30 cellular contexts compared by ENCODE assay signal in genomic region chr11:62648967-62649364, GRCh38.
"Had no signal": no experiment of that assay in that cellular context is flagged by ENCODE, and none has a peak within 500 bp of the region (broad histone marks: within the 10 kb centered on the region; RNA-seq: fewer than 3 reads in every experiment).

No MANE protein-coding gene starts in this region.

- H3K4me1 ChIP-seq: foreskin keratinocyte had no signal

- H3K36me3 Mint-ChIP-seq: activated naive CD8-positive, alpha-beta T cell had no signal

- H3K27me3 Mint-ChIP-seq: activated B cell treated with CpG ODN at 0.5 μM for 24 hours; activated CD8-positive, alpha-beta T cell treated with anti-CD3 and anti-CD28 coated beads for 36 hours; activated naive CD8-positive, alpha-beta T cell; activated T-helper 17 cell treated with anti-CD3 and anti-CD28 coated beads, Interleukin-2, amount 50 U/mL, for 72 hours; effector memory CD8-positive, alpha-beta T cell had no signal

- H3K27ac ChIP-seq: brain microvascular endothelial cell, esophagus muscularis mucosa, foreskin keratinocyte, gastrocnemius medialis, heart left ventricle, WERI-Rb-1 had no signal

- H3K27ac Mint-ChIP-seq: activated B cell treated with CpG ODN at 0.5 μM for 24 hours; activated CD8-positive, alpha-beta T cell treated with anti-CD3 and anti-CD28 coated beads for 36 hours; activated naive CD8-positive, alpha-beta T cell; activated T-helper 17 cell treated with anti-CD3 and anti-CD28 coated beads, Interleukin-2, amount 50 U/mL, for 72 hours; effector memory CD8-positive, alpha-beta T cell; T-helper 2 cell treated with Interferon-gamma antibody and Interleukin-4, amounts not matched to agents 5 μg/mL and 100 μg/mL, for 36 hours had no signal

- H3K4me3 Mint-ChIP-seq: activated B cell treated with CpG ODN at 0.5 μM for 24 hours; activated CD8-positive, alpha-beta T cell treated with anti-CD3 and anti-CD28 coated beads for 36 hours; activated naive CD8-positive, alpha-beta T cell; activated T-cell treated with anti-CD3 and anti-CD28 coated beads, Interleukin-2, amount 50 U/mL, for 4 hours; activated T-helper 17 cell treated with anti-CD3 and anti-CD28 coated beads, Interleukin-2, amount 50 U/mL, for 72 hours; effector memory CD8-positive, alpha-beta T cell; T-helper 2 cell treated with Interferon-gamma antibody and Interleukin-4, amounts not matched to agents 5 μg/mL and 100 μg/mL, for 36 hours had no signal

- H3K4me3 ChIP-seq: esophagus muscularis mucosa, gastrocnemius medialis, heart left ventricle had no signal

- H3K9me3 ChIP-seq: esophagus muscularis mucosa, gastrocnemius medialis, heart left ventricle had no signal

- ATAC-seq: activated CD4-positive, CD25-positive, alpha-beta regulatory T cell treated with anti-CD3 and anti-CD28 coated beads, Interleukin-2, amount 50 U/mL, for 24 hours; activated CD8-positive, alpha-beta T cell treated with anti-CD3 and anti-CD28 coated beads for 36 hours; activated T-cell treated with anti-CD3 and anti-CD28 coated beads, Interleukin-2, amount 50 U/mL, for 4 hours; activated T-helper 17 cell treated with anti-CD3 and anti-CD28 coated beads, Interleukin-2, amount 50 U/mL, for 72 hours; effector memory CD8-positive, alpha-beta T cell; foreskin keratinocyte; gastrocnemius medialis; heart left ventricle had no signal

- H3K27me3 ChIP-seq: brain microvascular endothelial cell, esophagus muscularis mucosa, foreskin keratinocyte, gastrocnemius medialis, heart left ventricle had no signal

- H3K9me3 Mint-ChIP-seq: activated B cell treated with CpG ODN at 0.5 μM for 24 hours; activated CD8-positive, alpha-beta T cell treated with anti-CD3 and anti-CD28 coated beads for 36 hours; activated T-cell treated with anti-CD3 and anti-CD28 coated beads, Interleukin-2, amount 50 U/mL, for 4 hours; activated T-helper 17 cell treated with anti-CD3 and anti-CD28 coated beads, Interleukin-2, amount 50 U/mL, for 72 hours; effector memory CD8-positive, alpha-beta T cell; T-helper 2 cell treated with Interferon-gamma antibody and Interleukin-4, amounts not matched to agents 5 μg/mL and 100 μg/mL, for 36 hours had no signal

- DNase-seq: activated B cell treated with CpG ODN at 0.5 μM for 24 hours; activated CD4-positive, alpha-beta T cell treated with anti-CD3 and anti-CD28 coated beads for 48 hours; activated CD4-positive, alpha-beta T cell treated with anti-CD3 and anti-CD28 coated beads, Interleukin-2, amount 50 U/mL, for 1 hour; activated CD4-positive, alpha-beta T cell treated with anti-CD3 and anti-CD28 coated beads, Interleukin-2, amount 50 U/mL, for 48 hours; activated CD8-positive, alpha-beta memory T cell treated with anti-CD3 and anti-CD28 coated beads for 24 hours; activated CD8-positive, alpha-beta T cell treated with anti-CD3 and anti-CD28 coated beads for 36 hours; activated effector memory CD4-positive, alpha-beta T cell treated with Interleukin-2 at 50 U/mL for 16 hours; activated gamma-delta T cell treated with Interleukin-2 at 50 U/mL for 16 hours; activated naive CD4-positive, alpha-beta T cell treated with anti-CD3 and anti-CD28 coated beads, Interleukin-2, amount 50 U/mL, for 16 hours; activated naive CD4-positive, alpha-beta T cell treated with Interleukin-2 at 50 U/mL for 16 hours; activated T-cell treated with anti-CD3 and anti-CD28 coated beads, Interleukin-2, amount 50 U/mL, for 4 hours; amniotic stem cell; anterior cingulate cortex; brain microvascular endothelial cell; cortex of kidney; dermis blood vessel endothelial cell; effector CD4-positive, alpha-beta T cell; effector memory CD8-positive, alpha-beta T cell; erythroblast; foreskin keratinocyte; gastrocnemius medialis; glutamatergic neuron; T1000; WERI-Rb-1 had no signal
